16 cellular contexts compared by ENCODE assay signal in the genomic region with DNA sequence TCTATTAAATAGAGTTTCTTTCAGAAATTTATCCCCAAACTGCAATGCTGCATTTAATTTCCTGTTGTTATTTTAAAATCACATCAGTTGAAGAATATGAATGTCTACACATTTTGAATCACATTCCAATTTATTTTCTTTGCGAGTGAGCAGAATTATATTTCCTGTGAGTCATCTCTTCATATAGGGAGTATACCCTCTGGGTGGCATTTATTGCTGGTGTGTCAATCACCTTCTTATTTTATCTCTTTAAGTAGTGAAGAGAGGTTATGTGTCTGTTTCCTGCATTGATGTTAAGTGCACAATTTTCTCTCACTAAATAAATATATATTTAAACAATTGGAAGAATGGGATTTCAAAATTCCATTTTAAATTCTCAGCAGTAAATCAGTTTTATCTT.
"Had no signal": no experiment of that assay in that cellular context is flagged by ENCODE, and none has a peak within 500 bp of the region (broad histone marks: within the 10 kb centered on the region; RNA-seq: fewer than 3 reads in every experiment).

No MANE protein-coding gene starts in this region.

- H3K4me3 ChIP-seq: dorsolateral prefrontal cortex, hepatocyte, mucosa of descending colon, stomach, testis, upper lobe of right lung had no signal

- H3K27me3 ChIP-seq: dorsolateral prefrontal cortex, hepatocyte, stomach, testis, upper lobe of right lung had no signal

- H3K36me3 ChIP-seq: stomach, upper lobe of right lung, WERI-Rb-1 had no signal

- H3K4me1 ChIP-seq: stomach, testis, upper lobe of right lung had no signal

- DNase-seq: activated CD4-positive, alpha-beta T cell treated with anti-CD3 and anti-CD28 coated beads, Interleukin-2, amount 50 U/mL, for 48 hours; activated naive CD4-positive, alpha-beta T cell treated with anti-CD3 and anti-CD28 coated beads for 36 hours; dorsolateral prefrontal cortex; endodermal cell; islet precursor cell; mucosa of descending colon; naive thymus-derived CD4-positive, alpha-beta T cell; stimulated activated CD4-positive, alpha-beta T cell treated with anti-CD3 and anti-CD28 coated beads, Interleukin-1b, Interleukin-23, amount 100 ng/mL, for 48 hours; stomach; T-helper 9 cell; testis; upper lobe of right lung; WERI-Rb-1 had no signal

- H3K9me3 ChIP-seq: mucosa of descending colon, stomach, testis, upper lobe of right lung had no signal

- H2AFZ ChIP-seq: hepatocyte had no signal

- H3K4me2 ChIP-seq: hepatocyte had no signal

- ATAC-seq: activated T-helper 17 cell treated with anti-CD3 and anti-CD28 coated beads, Interleukin-2, amount 50 U/mL, for 72 hours; left lobe of liver; mucosa of descending colon; naive thymus-derived CD4-positive, alpha-beta T cell; upper lobe of right lung had no signal

- H3K27ac ChIP-seq: dorsolateral prefrontal cortex, hepatocyte, stomach, testis, upper lobe of right lung, WERI-Rb-1 had no signal

- H3K79me2 ChIP-seq: hepatocyte had no signal
